ENCODE assay signal across 9 cellular contexts in genomic region chr11:102429691-102430090, GRCh38. TPM values are rescaled to one million over a fixed set of nuclear protein-coding genes. Genes with fewer than 3 reads are reported as not detected.
A peak's percentile ranks its signal among the peaks of the same experiment; 100 is the strongest.
DNase-seq lines count a peak whose midpoint lies in the region; ATAC-seq and TF ChIP-seq lines count a peak whose summit lies in the region.
"Had no signal": no experiment of that assay in that cellular context is flagged by ENCODE, and none has a peak within 500 bp of the region (broad histone marks: within the 10 kb centered on the region; RNA-seq: fewer than 3 reads in every experiment).

No MANE protein-coding gene starts in this region.

- CTCF ChIA-PET in mammary epithelial cell (lab: Charles Lee; ENCODE audit: low non-redundant PET), result no interaction called here
- CTCF ChIA-PET in Calu3 (lab: Charles Lee), result no interaction called here

- no peak for TF ChIP-seq EP300 in sigmoid colon (IDR thresholded peaks at IDR 0.05)

- H3K27me3 ChIP-seq in sigmoid colon (no peaks in the 10 kb centered on the region), mammary epithelial cell (ENCODE audit: insufficient read depth, low read length) (no peaks in the 10 kb centered on the region), heart right ventricle (no peaks in the 10 kb centered on the region)

- H3K79me2 ChIP-seq in mammary epithelial cell (ENCODE audit: insufficient read depth, low read length), result peaks cover 41% of the 10 kb centered on the region

- peaks cover 56% of the 10 kb centered on the region for H3K4me1 Mint-ChIP-seq in activated CD4-positive, alpha-beta T cell treated with anti-CD3 and anti-CD28 coated beads, Interleukin-2, amount 10 ng/mL, durations not matched to agents 24 days and 14 days
- H3K4me1 Mint-ChIP-seq in activated naive CD8-positive, alpha-beta T cell treated with anti-CD3 and anti-CD28 coated beads for 36 hours, result peaks cover 69% of the 10 kb centered on the region
- peaks cover 17% of the 10 kb centered on the region for H3K4me1 Mint-ChIP-seq in Calu3 (ENCODE audit: low read depth, unreplicated experiment)

- no peaks in the 10 kb centered on the region for H4K20me1 ChIP-seq in mammary epithelial cell (ENCODE audit: insufficient read depth, low read length)

- H3K36me3 ChIP-seq in sigmoid colon, result peaks cover 0 to 3% (median 0%) of the 10 kb centered on the region in 4 donors
- no peaks in the 10 kb centered on the region for H3K36me3 ChIP-seq in mammary epithelial cell (ENCODE audit: insufficient read depth, low read length)
- H3K36me3 ChIP-seq in heart right ventricle, result peaks cover 0 to 11% (median 0%) of the 10 kb centered on the region in 9 donors

- H3K27me3 Mint-ChIP-seq in activated CD4-positive, alpha-beta T cell treated with anti-CD3 and anti-CD28 coated beads, Interleukin-2, amount 10 ng/mL, durations not matched to agents 24 days and 14 days, result no peaks in the 10 kb centered on the region
- no peaks in the 10 kb centered on the region for H3K27me3 Mint-ChIP-seq in activated naive CD8-positive, alpha-beta T cell treated with anti-CD3 and anti-CD28 coated beads for 36 hours
- H3K27me3 Mint-ChIP-seq in Calu3 (ENCODE audit: unreplicated experiment), result no peaks in the 10 kb centered on the region

- H2AFZ ChIP-seq in mammary epithelial cell (ENCODE audit: low read depth, low read length), result no peak overlapping the region

- H3K4me3 ChIP-seq in sigmoid colon (no peak overlapping the region), mammary epithelial cell (replicated peaks in 1 of 3; ENCODE audit: insufficient read depth in 1 of 3, low read depth in 2 of 3, low read length in 3 of 3) (no peak overlapping the region), heart right ventricle (no peak overlapping the region)

- peaks cover 10% of the 10 kb centered on the region for H3K9me3 Mint-ChIP-seq in activated CD4-positive, alpha-beta T cell treated with anti-CD3 and anti-CD28 coated beads, Interleukin-2, amount 10 ng/mL, durations not matched to agents 24 days and 14 days
- H3K9me3 Mint-ChIP-seq in activated naive CD8-positive, alpha-beta T cell treated with anti-CD3 and anti-CD28 coated beads for 36 hours, result peaks cover 24% of the 10 kb centered on the region
- H3K9me3 Mint-ChIP-seq in Calu3 (ENCODE audit: low read depth, unreplicated experiment), result peaks cover 8% of the 10 kb centered on the region

- no peak overlapping the region for H3K9ac ChIP-seq in mammary epithelial cell (ENCODE audit: insufficient read depth, low read length)

- peak overlapping the region; percentile 87 for H3K27ac Mint-ChIP-seq in activated CD4-positive, alpha-beta T cell treated with anti-CD3 and anti-CD28 coated beads, Interleukin-2, amount 10 ng/mL, durations not matched to agents 24 days and 14 days
- H3K27ac Mint-ChIP-seq in activated naive CD8-positive, alpha-beta T cell treated with anti-CD3 and anti-CD28 coated beads for 36 hours, result peak overlapping the region; percentile 84
- H3K27ac Mint-ChIP-seq in Calu3 (ENCODE audit: unreplicated experiment), result no peak overlapping the region

- H3K27ac ChIP-seq in sigmoid colon (peak overlapping the region in 3 of 4 donors; percentile 10 to 51 (median 45)), mammary epithelial cell (ENCODE audit: insufficient read depth, low read depth, low read length) (no peak overlapping the region), heart right ventricle (peak overlapping the region in 2 of 10 donors; percentile 3 to 7)

- dilution Hi-C loops in mammary epithelial cell (cut with HindIII; ENCODE audit: low sequenced_read_pairs), result no loop called here

- no peaks in the 10 kb centered on the region for H3K9me3 ChIP-seq in sigmoid colon
- H3K9me3 ChIP-seq in mammary epithelial cell (replicated peaks; ENCODE audit: insufficient read depth, low read length), result peaks cover 10% of the 10 kb centered on the region
- peaks cover 0 to 9% (median 0%) of the 10 kb centered on the region in 11 donors for H3K9me3 ChIP-seq in heart right ventricle

- ATAC-seq in HG02798 (IDR thresholded peaks at IDR 0.05; ENCODE audit: poor library complexity, unreplicated experiment) (peak; percentile 1), heart right ventricle (no peak)

- in situ Hi-C loops in mammary epithelial cell (cut with MboI; ENCODE audit: low sequenced_read_pairs in 2 of 2), result no loop called here

- peaks cover 0 to 47% (median 35%) of the 10 kb centered on the region in 4 donors for H3K4me1 ChIP-seq in sigmoid colon
- H3K4me1 ChIP-seq in mammary epithelial cell (ENCODE audit: insufficient read depth, low read length), result no peaks in the 10 kb centered on the region
- peaks cover 0 to 56% (median 28%) of the 10 kb centered on the region in 9 donors for H3K4me1 ChIP-seq in heart right ventricle

- intact Hi-C loops in activated CD4-positive, alpha-beta T cell treated with anti-CD3 and anti-CD28 coated beads, Interleukin-2, amount 10 ng/mL, durations not matched to agents 24 days and 14 days (cut with micrococcal nuclease), result loop anchor here (1.0 to 5.0 kb wide), 3 partner anchors 10 to 32 kb away; no protein-coding TSS in a partner anchor
- intact Hi-C loops in sigmoid colon (cut with DNase I) (no loop called here), mammary epithelial cell (cut with micrococcal nuclease) (no loop called here), Calu3 (cut with micrococcal nuclease; ENCODE audit: unreplicated experiment) (no loop called here), heart right ventricle (cut with DNase I) (no loop called here)

- DNase-seq in activated CD4-positive, alpha-beta T cell treated with anti-CD3 and anti-CD28 coated beads, Interleukin-2, amount 10 ng/mL, durations not matched to agents 24 days and 14 days, result no peak
- DNase-seq in activated CD4-positive, alpha-beta T cell treated with anti-CD3 and anti-CD28 coated beads, Interleukin-2, amount 50 U/mL, for 1 hour, result no peak
- no peak for DNase-seq in activated naive CD8-positive, alpha-beta T cell treated with anti-CD3 and anti-CD28 coated beads for 36 hours
- DNase-seq in sigmoid colon (no peak), mammary epithelial cell (no peak), Calu3 (no peak), heart right ventricle (no peak)
- DNase-seq: NCI-H1105 had no signal

- H3K4me2 ChIP-seq in mammary epithelial cell (ENCODE audit: insufficient read depth, low read depth, low read length), result no peak overlapping the region

- BruUV-seq in mammary epithelial cell (replicated peaks; lab: Mats Ljungman, UMichigan) (no TSS peak), Calu3 (replicated peaks; lab: Mats Ljungman, UMichigan) (no TSS peak)

- no peak overlapping the region for H3K4me3 Mint-ChIP-seq in activated CD4-positive, alpha-beta T cell treated with anti-CD3 and anti-CD28 coated beads, Interleukin-2, amount 10 ng/mL, durations not matched to agents 24 days and 14 days
- H3K4me3 Mint-ChIP-seq in activated naive CD8-positive, alpha-beta T cell treated with anti-CD3 and anti-CD28 coated beads for 36 hours, result peak overlapping the region; percentile 26
- H3K4me3 Mint-ChIP-seq in Calu3 (ENCODE audit: low read depth, unreplicated experiment), result no peak overlapping the region

- TF ChIP-seq CTCF in sigmoid colon (IDR thresholded peaks at IDR 0.05), result no peak
- no peak for TF ChIP-seq CTCF in mammary epithelial cell (conservative IDR thresholded peaks at IDR 0.05 in 1 of 2, IDR thresholded peaks at IDR 0.05 in 1 of 2; ENCODE audit: extremely low read depth in 1 of 2, insufficient read depth in 1 of 2, low read depth in 1 of 2, low read length in 2 of 2)
- TF ChIP-seq CTCF in Calu3 (IDR thresholded peaks at IDR 0.05; ENCODE audit: unreplicated experiment), result no peak
- no peak for TF ChIP-seq CTCF in heart right ventricle (IDR thresholded peaks at IDR 0.05)

- WGBS in sigmoid colon, 2 donors, result 46 to 53% methylated on average over 4 of the region's 4 CpGs
- 69% methylated on average over 4 of the region's 4 CpGs for WGBS in mammary epithelial cell (ENCODE audit: low coverage, missing lambda C conversion rate)
- WGBS in heart right ventricle, 2 donors, result 86 to 89% methylated on average over 4 of the region's 4 CpGs

- no peak for TF ChIP-seq POLR2A in sigmoid colon (IDR thresholded peaks at IDR 0.05)

- H3K36me3 Mint-ChIP-seq in activated CD4-positive, alpha-beta T cell treated with anti-CD3 and anti-CD28 coated beads, Interleukin-2, amount 10 ng/mL, durations not matched to agents 24 days and 14 days (ENCODE audit: low read depth), result peaks cover 74% of the 10 kb centered on the region
- H3K36me3 Mint-ChIP-seq in activated naive CD8-positive, alpha-beta T cell treated with anti-CD3 and anti-CD28 coated beads for 36 hours, result peaks cover 75% of the 10 kb centered on the region
- peaks cover 17% of the 10 kb centered on the region for H3K36me3 Mint-ChIP-seq in Calu3 (ENCODE audit: insufficient read depth, unreplicated experiment)

RNA-seq across cellular contexts. Expression of gene TMEM123, which starts 22.9 kb away (rescaled TPM):
- total RNA-seq in activated CD4-positive, alpha-beta T cell treated with anti-CD3 and anti-CD28 coated beads, Interleukin-2, amount 10 ng/mL, durations not matched to agents 24 days and 14 days, result 243 and 250 TPM in 2 replicates
- total RNA-seq in activated naive CD8-positive, alpha-beta T cell treated with anti-CD3 and anti-CD28 coated beads for 36 hours, result 100 to 1,000 TPM; 299 to 310 TPM
- 100 to 1,000 TPM; 140 to 232 (median 203) TPM for total RNA-seq in sigmoid colon
- polyA plus RNA-seq in sigmoid colon, result 10 to 100 TPM; 37.2 to 78.3 (median 44.4) TPM
- 100 to 1,000 TPM in 1 of 2 donors, 10 to 100 TPM in 1; 96.9 to 111 TPM for total RNA-seq in mammary epithelial cell
- 169 TPM for polyA plus RNA-seq in mammary epithelial cell
- 63.6 TPM for polyA minus RNA-seq in mammary epithelial cell
- total RNA-seq in Calu3 (2022), result 204 and 236 TPM in 2 replicates
- 10 to 100 TPM; 67.5 to 98.7 (median 78.3) TPM for total RNA-seq in heart right ventricle
- polyA plus RNA-seq in heart right ventricle, result 10 to 100 TPM; 18.7 to 25.3 TPM
